Comparison of ENCODE assay signal across 8 cellular contexts in the genomic region with DNA sequence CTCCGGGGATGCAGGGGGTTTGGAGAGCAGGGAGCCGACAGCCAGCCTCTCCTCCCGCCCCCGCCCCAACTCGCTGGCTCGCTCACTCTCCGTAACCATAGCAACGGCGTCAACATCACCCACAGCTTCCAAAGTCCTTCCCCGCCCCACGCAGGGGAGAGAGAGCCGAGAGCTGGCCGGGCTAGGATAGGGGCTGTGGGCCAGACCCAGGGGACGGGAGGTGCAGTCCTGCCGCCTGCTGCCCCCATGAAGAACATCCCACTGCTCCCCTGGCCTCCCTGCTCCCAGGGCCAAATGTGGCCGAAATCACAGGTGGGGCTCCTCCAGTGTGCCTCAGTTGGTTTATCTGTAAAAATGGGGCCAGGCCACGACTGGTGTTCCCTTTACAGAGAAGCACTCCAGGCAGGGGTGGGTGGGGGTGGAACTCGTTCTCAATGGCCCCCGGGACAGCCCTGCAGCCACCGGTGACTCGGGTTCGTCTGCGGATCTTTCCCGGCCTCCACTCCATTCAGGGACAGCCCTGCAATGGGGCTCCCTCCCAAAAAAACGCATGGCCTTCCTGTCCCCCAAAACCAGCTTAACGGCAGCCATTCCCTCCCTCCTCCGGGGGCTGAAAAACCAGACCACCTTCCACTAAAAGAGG. TPM values are rescaled to one million over a fixed set of nuclear protein-coding genes. Genes with fewer than 3 reads are reported as not detected.
DNase-seq lines count a peak whose midpoint lies in the region; ATAC-seq and TF ChIP-seq lines count a peak whose summit lies in the region.

No MANE protein-coding gene starts in this region.

- TF ChIP-seq EP300 in sigmoid colon (IDR thresholded peaks at IDR 0.05), result no peak

- no peaks in the 10 kb centered on the region for H3K36me3 Mint-ChIP-seq in activated naive CD4-positive, alpha-beta T cell treated with anti-CD3 and anti-CD28 coated beads for 36 hours (ENCODE audit: low read depth)
- no peaks in the 10 kb centered on the region for H3K36me3 Mint-ChIP-seq in glutamatergic neuron (ENCODE audit: unreplicated experiment)

- H3K4me1 Mint-ChIP-seq in activated naive CD4-positive, alpha-beta T cell treated with anti-CD3 and anti-CD28 coated beads for 36 hours (ENCODE audit: low read depth), result peaks cover 45% of the 10 kb centered on the region
- H3K4me1 Mint-ChIP-seq in glutamatergic neuron (ENCODE audit: low read depth, unreplicated experiment), result peaks cover 6% of the 10 kb centered on the region

- H3K36me3 ChIP-seq in sigmoid colon, result no peaks in the 10 kb centered on the region

- intact Hi-C loops in activated naive CD4-positive, alpha-beta T cell treated with anti-CD3 and anti-CD28 coated beads for 36 hours (cut with micrococcal nuclease), result loop anchor here (5.0 kb wide), 4 partner anchors 237 to 453 kb away; a partner anchor contains a TSS
- intact Hi-C loops in sigmoid colon (cut with DNase I), result loop anchor here (5.0 kb wide), 1 partner anchor 237 kb away; a partner anchor contains a TSS

- 7 to 29% methylated on average over 27 of the region's 27 CpGs for whole genome bisulfite sequencing in sigmoid colon, 2 donors

- peak; percentile 10 for DNase-seq in GF-D8 (lab: John Stamatoyannopoulos, UW)
- DNase-seq in NCI-H2171 treated with DMSO at 0.1 percent for 48 hours (lab: John Stamatoyannopoulos, UW), result peak; percentile 37
- peak; percentile 66 for DNase-seq in activated naive CD4-positive, alpha-beta T cell treated with anti-CD3 and anti-CD28 coated beads for 36 hours
- DNase-seq in glutamatergic neuron, result peak; percentile 67
- DNase-seq in sigmoid colon, result peak; percentile 86
- DNase-seq in SHP77 (lab: John Stamatoyannopoulos, UW), result no peak

- no peaks in the 10 kb centered on the region for H3K9me3 ChIP-seq in sigmoid colon

- H3K27ac ChIP-seq in sigmoid colon, result peak overlapping the region; percentile 57 to 84 (median 82)

- TF ChIP-seq CTCF in glutamatergic neuron (IDR thresholded peaks at IDR 0.05; ENCODE audit: partially characterized antibody, unreplicated experiment), result no peak
- TF ChIP-seq CTCF in sigmoid colon (IDR thresholded peaks at IDR 0.05), result no peak

- H3K9me3 Mint-ChIP-seq in activated naive CD4-positive, alpha-beta T cell treated with anti-CD3 and anti-CD28 coated beads for 36 hours, result no peaks in the 10 kb centered on the region
- H3K9me3 Mint-ChIP-seq in glutamatergic neuron (ENCODE audit: unreplicated experiment), result peaks cover 14% of the 10 kb centered on the region

- no peak overlapping the region for H3K4me3 Mint-ChIP-seq in activated naive CD4-positive, alpha-beta T cell treated with anti-CD3 and anti-CD28 coated beads for 36 hours
- peak overlapping the region; percentile 30 for H3K4me3 Mint-ChIP-seq in glutamatergic neuron (ENCODE audit: unreplicated experiment)

- no peak overlapping the region for H3K4me3 ChIP-seq in sigmoid colon

- H3K27me3 Mint-ChIP-seq in activated naive CD4-positive, alpha-beta T cell treated with anti-CD3 and anti-CD28 coated beads for 36 hours (ENCODE audit: low read depth), result no peaks in the 10 kb centered on the region
- H3K27me3 Mint-ChIP-seq in glutamatergic neuron (ENCODE audit: unreplicated experiment), result peaks cover 11% of the 10 kb centered on the region

- ATAC-seq in HG03521 (IDR thresholded peaks at IDR 0.05; ENCODE audit: unreplicated experiment) (no peak), GM21390 (IDR thresholded peaks at IDR 0.05; ENCODE audit: unreplicated experiment) (no peak)

- CTCF ChIA-PET in activated naive CD4-positive, alpha-beta T cell treated with anti-CD3 and anti-CD28 coated beads for 36 hours (lab: Charles Lee), result no interaction called here

- no peak for TF ChIP-seq POLR2A in sigmoid colon (IDR thresholded peaks at IDR 0.05)

- peaks cover 0 to 83% (median 72%) of the 10 kb centered on the region in 4 donors for H3K4me1 ChIP-seq in sigmoid colon

- H3K27ac Mint-ChIP-seq in activated naive CD4-positive, alpha-beta T cell treated with anti-CD3 and anti-CD28 coated beads for 36 hours, result no peak overlapping the region
- H3K27ac Mint-ChIP-seq in glutamatergic neuron (ENCODE audit: unreplicated experiment), result no peak overlapping the region

- H3K27me3 ChIP-seq in sigmoid colon, result peaks cover 0 to 54% (median 25%) of the 10 kb centered on the region in 3 donors

RNA-seq across cellular contexts. Expression of a gene that starts 3.1 kb away (rescaled TPM):
- total RNA-seq in activated naive CD4-positive, alpha-beta T cell treated with anti-CD3 and anti-CD28 coated beads for 36 hours, result 10 to 100 TPM; 13.5 to 15.0 TPM
- total RNA-seq in glutamatergic neuron (ENCODE audit: unreplicated experiment) (30.6 TPM), sigmoid colon (10 to 100 TPM in 1 of 4 donors, 1 to 10 TPM in 3; 2.1 to 10.3 (median 4.4) TPM)
- polyA plus RNA-seq in sigmoid colon, result 10 to 100 TPM in 2 of 3 donors, 1 to 10 TPM in 1; 8.4 to 20.5 (median 12.5) TPM

RNA-seq across cellular contexts. Expression of a gene that starts 12.0 kb away (rescaled TPM):
- total RNA-seq in activated naive CD4-positive, alpha-beta T cell treated with anti-CD3 and anti-CD28 coated beads for 36 hours, result 10 to 100 TPM; 39.8 to 47.6 TPM
- total RNA-seq in glutamatergic neuron (ENCODE audit: unreplicated experiment) (65.7 TPM), sigmoid colon (10 to 100 TPM in 2 of 4 donors, 1 to 10 TPM in 2; 8.6 to 61.8 (median 13.1) TPM)
- 10 to 100 TPM in 2 of 3 donors, 1 to 10 TPM in 1; 9.0 to 34.6 (median 11.1) TPM for polyA plus RNA-seq in sigmoid colon

RNA-seq across cellular contexts. Expression of a gene that starts 25.0 kb away (rescaled TPM):
- 10 to 100 TPM; 79.3 to 79.9 TPM for total RNA-seq in activated naive CD4-positive, alpha-beta T cell treated with anti-CD3 and anti-CD28 coated beads for 36 hours
- 75.1 TPM for total RNA-seq in glutamatergic neuron (ENCODE audit: unreplicated experiment)
- total RNA-seq in sigmoid colon, result 10 to 100 TPM; 86.6 to 97.1 (median 92.7) TPM
- polyA plus RNA-seq in sigmoid colon, result 10 to 100 TPM; 60.7 to 76.3 (median 69.4) TPM

RNA-seq across cellular contexts. Expression of a gene that starts 44.9 kb away (rescaled TPM):
- 1 to 10 TPM; 3.0 to 3.4 TPM for total RNA-seq in activated naive CD4-positive, alpha-beta T cell treated with anti-CD3 and anti-CD28 coated beads for 36 hours
- 10.9 TPM for total RNA-seq in glutamatergic neuron (ENCODE audit: unreplicated experiment)
- total RNA-seq in sigmoid colon, result 1 to 10 TPM in 2 of 4 donors, under 1 TPM in 2; 0.33 to 6.2 (median 1.5) TPM
- polyA plus RNA-seq in sigmoid colon, result 10 to 100 TPM in 2 of 3 donors, 1 to 10 TPM in 1; 6.6 to 17.4 (median 13.2) TPM

RNA-seq across cellular contexts. Expression of a gene that starts 44.9 kb away (rescaled TPM):
- 10 to 100 TPM; 12.1 to 14.5 TPM for total RNA-seq in activated naive CD4-positive, alpha-beta T cell treated with anti-CD3 and anti-CD28 coated beads for 36 hours
- 66.3 TPM for total RNA-seq in glutamatergic neuron (ENCODE audit: unreplicated experiment)
- total RNA-seq in sigmoid colon, result 10 to 100 TPM; 25.8 to 47.0 (median 31.0) TPM
- 10 to 100 TPM; 14.4 to 55.4 (median 16.6) TPM for polyA plus RNA-seq in sigmoid colon

Comparison
In these comparisons a context has a peak if more than half of its experiments do, and no peak if none do; other contexts are left out.
1. DNase-seq: peak in GF-D8 (single experiment), NCI-H2171 treated with DMSO at 0.1 percent for 48 hours (single experiment), activated naive CD4-positive, alpha-beta T cell treated with anti-CD3 and anti-CD28 coated beads for 36 hours (single experiment), glutamatergic neuron (single experiment) and sigmoid colon (single experiment); none in SHP77 (0 of 2).